ENCODE assay signal across 16 cellular contexts in genomic region chr1:29213055-29213454, GRCh38.
"Had no signal": no experiment of that assay in that cellular context is flagged by ENCODE, and none has a peak within 500 bp of the region (broad histone marks: within the 10 kb centered on the region; RNA-seq: fewer than 3 reads in every experiment).

No MANE protein-coding gene starts in this region.

- DNase-seq: activated CD4-positive, alpha-beta T cell treated with anti-CD3 and anti-CD28 coated beads for 1 hour; activated CD4-positive, alpha-beta T cell treated with anti-CD3 and anti-CD28 coated beads, Interleukin-2, amount 50 U/mL, for 48 hours; activated naive CD8-positive, alpha-beta T cell treated with anti-CD3 and anti-CD28 coated beads, Interleukin-2, amount 50 U/mL, for 24 hours; activated T-cell treated with anti-CD3 and anti-CD28 coated beads, Interleukin-2, amount 50 U/mL, for 72 hours; colonic mucosa; effector CD8-positive, alpha-beta T cell; foreskin melanocyte; heart right ventricle; left lung; mesenchymal stem cell; stimulated activated CD4-positive, alpha-beta T cell treated with anti-CD3 and anti-CD28 coated beads, Interleukin-2, amount 100 ng/mL, for 48 hours; stimulated activated naive CD4-positive, alpha-beta T cell treated with Interleukin-2 at 50 U/mL for 16 hours; T-helper 9 cell had no signal

- H3K4me3 ChIP-seq: ascending aorta, colonic mucosa, heart right ventricle, left lung, suprapubic skin, upper lobe of left lung had no signal

- ATAC-seq: activated naive CD8-positive, alpha-beta T cell treated with anti-CD3 and anti-CD28 coated beads, Interleukin-2, amount 50 U/mL, for 24 hours; activated T-cell treated with anti-CD3 and anti-CD28 coated beads, Interleukin-2, amount 50 U/mL, for 72 hours; left lung had no signal

- H3K36me3 ChIP-seq: colonic mucosa had no signal

- H3K27ac ChIP-seq: ascending aorta, colonic mucosa, heart right ventricle, left lung, suprapubic skin, upper lobe of left lung had no signal

- H3K27me3 ChIP-seq: ascending aorta, colonic mucosa, heart right ventricle, left lung, suprapubic skin, upper lobe of left lung had no signal
